ENCODE assay signal across 14 cellular contexts in genomic region chr1:47491341-47491753, GRCh38. TPM values are rescaled to one million over a fixed set of nuclear protein-coding genes. Genes with fewer than 3 reads are reported as not detected.
"Had no signal": no experiment of that assay in that cellular context is flagged by ENCODE, and none has a peak within 500 bp of the region (broad histone marks: within the 10 kb centered on the region; RNA-seq: fewer than 3 reads in every experiment).

No MANE protein-coding gene starts in this region.

- H3K4me3 ChIP-seq: tibial artery, uterus had no signal

- H3K27me3 ChIP-seq: brain microvascular endothelial cell, uterus had no signal

- H3K36me3 Mint-ChIP-seq: activated naive CD4-positive, alpha-beta T cell treated with anti-CD3 and anti-CD28 coated beads, Interleukin-2, amount 50 U/mL, for 72 hours; memory B cell had no signal

- H3K9me3 ChIP-seq: tibial artery, uterus had no signal

- H3K9me3 Mint-ChIP-seq: activated naive CD4-positive, alpha-beta T cell treated with anti-CD3 and anti-CD28 coated beads, Interleukin-2, amount 50 U/mL, for 72 hours; activated T-cell treated with anti-CD3 and anti-CD28 coated beads, Interleukin-2, amount 50 U/mL, for 24 hours; memory B cell; T-helper 1 cell treated with Interleukin-12 subunit alpha and Interleukin-12 subunit beta and Interleukin-4 antibody, amounts not matched to agents 30 μg/mL and 1 μg/mL, for 36 hours had no signal

- H3K27ac Mint-ChIP-seq: activated naive CD4-positive, alpha-beta T cell treated with anti-CD3 and anti-CD28 coated beads, Interleukin-2, amount 50 U/mL, for 72 hours; activated T-cell treated with anti-CD3 and anti-CD28 coated beads, Interleukin-2, amount 50 U/mL, for 24 hours; memory B cell; T-helper 1 cell treated with Interleukin-12 subunit alpha and Interleukin-12 subunit beta and Interleukin-4 antibody, amounts not matched to agents 30 μg/mL and 1 μg/mL, for 36 hours had no signal

- H3K27ac ChIP-seq: brain microvascular endothelial cell, tibial artery, uterus had no signal

- H3K36me3 ChIP-seq: brain microvascular endothelial cell, tibial artery, uterus had no signal

- H3K4me1 Mint-ChIP-seq: memory B cell had no signal

- DNase-seq: activated CD4-positive, CD25-positive, alpha-beta regulatory T cell; activated effector memory CD4-positive, alpha-beta T cell treated with anti-CD3 and anti-CD28 coated beads, Interleukin-2, amount 50 U/mL, for 16 hours; activated T-cell treated with anti-CD3 and anti-CD28 coated beads, Interleukin-2, amount 50 U/mL, for 24 hours; amniotic stem cell; brain microvascular endothelial cell; cerebellar nuclear complex; dermis blood vessel endothelial cell; small intestine; tibial artery; uterus had no signal

- H3K4me1 ChIP-seq: tibial artery, uterus had no signal

- H3K4me3 Mint-ChIP-seq: activated T-cell treated with anti-CD3 and anti-CD28 coated beads, Interleukin-2, amount 50 U/mL, for 24 hours; memory B cell; T-helper 1 cell treated with Interleukin-12 subunit alpha and Interleukin-12 subunit beta and Interleukin-4 antibody, amounts not matched to agents 30 μg/mL and 1 μg/mL, for 36 hours had no signal

- ATAC-seq: activated naive CD4-positive, alpha-beta T cell treated with anti-CD3 and anti-CD28 coated beads, Interleukin-2, amount 50 U/mL, for 72 hours had no signal

RNA-seq across cellular contexts. Expression of gene FOXD2, which starts 53.5 kb away (rescaled TPM):
- polyA plus RNA-seq: neural cell had no signal
